ENCODE assay signal across 19 cellular contexts in the genomic region with DNA sequence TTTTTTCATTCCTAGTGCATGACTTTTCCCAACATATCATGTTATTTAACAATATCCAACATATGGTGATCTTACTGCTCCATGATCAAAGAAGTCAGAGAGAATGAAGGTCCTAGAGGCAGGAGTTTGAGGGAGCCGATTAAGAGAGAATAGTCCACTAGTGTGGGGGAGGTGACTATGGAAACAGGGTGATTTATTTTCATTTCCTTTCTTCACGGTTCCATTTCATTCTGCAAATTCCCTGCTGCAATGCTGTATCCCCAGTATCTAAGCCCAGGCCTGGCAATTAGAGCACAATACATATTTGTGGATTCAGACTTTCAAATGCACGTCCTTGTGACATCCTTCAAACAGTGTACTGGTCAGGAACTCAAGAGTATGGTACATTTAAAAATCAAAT.
DNase-seq lines count a peak whose midpoint lies in the region; ATAC-seq and TF ChIP-seq lines count a peak whose summit lies in the region.
"Had no signal": no experiment of that assay in that cellular context is flagged by ENCODE, and none has a peak within 500 bp of the region (broad histone marks: within the 10 kb centered on the region; RNA-seq: fewer than 3 reads in every experiment).

No MANE protein-coding gene starts in this region.

- dilution Hi-C loops in mammary epithelial cell (cut with HindIII; ENCODE audit: low sequenced_read_pairs) = no loop called here

- H3K4me2 ChIP-seq in mammary epithelial cell (ENCODE audit: insufficient read depth, low read depth, low read length) = no peak overlapping the region

- H3K9me3 Mint-ChIP-seq in MCF 10A (ENCODE audit: unreplicated experiment) = no peaks in the 10 kb centered on the region
- peaks cover 0 to 1% of the 10 kb centered on the region in 2 donors for H3K9me3 Mint-ChIP-seq in stimulated activated naive B cell treated with anti-CD40 and anti-IgM and Interleukin-4, amounts not matched to agents 10 μg/mL and 1 μg/mL and 100 μg/mL, for 72 hours
- H3K9me3 Mint-ChIP-seq: CD4-positive, CD25-positive, alpha-beta regulatory T cell had no signal

- in situ Hi-C loops in mammary epithelial cell (cut with MboI; ENCODE audit: low sequenced_read_pairs in 2 of 2) = loop anchor here (25.0 kb wide), 3 partner anchors 253 to 1403 kb away; no protein-coding TSS in a partner anchor

- no TSS peak for BruUV-seq in MCF 10A (replicated peaks; lab: Mats Ljungman, UMichigan)
- no TSS peak for BruUV-seq in mammary epithelial cell (replicated peaks; lab: Mats Ljungman, UMichigan)

- peaks cover 13% of the 10 kb centered on the region for H3K4me1 Mint-ChIP-seq in MCF 10A (ENCODE audit: insufficient read depth, unreplicated experiment)
- peaks cover 38 to 71% of the 10 kb centered on the region in 2 donors for H3K4me1 Mint-ChIP-seq in stimulated activated naive B cell treated with anti-CD40 and anti-IgM and Interleukin-4, amounts not matched to agents 10 μg/mL and 1 μg/mL and 100 μg/mL, for 72 hours

- H3K4me3 Mint-ChIP-seq in MCF 10A (ENCODE audit: unreplicated experiment) = peak overlapping the region; percentile 72
- H3K4me3 Mint-ChIP-seq in stimulated activated naive B cell treated with anti-CD40 and anti-IgM and Interleukin-4, amounts not matched to agents 10 μg/mL and 1 μg/mL and 100 μg/mL, for 72 hours = no peak overlapping the region

- TF ChIP-seq CTCF in MCF 10A (IDR thresholded peaks at IDR 0.05; ENCODE audit: unreplicated experiment) (no peak), mammary epithelial cell (conservative IDR thresholded peaks at IDR 0.05 in 1 of 2, IDR thresholded peaks at IDR 0.05 in 1 of 2; ENCODE audit: extremely low read depth in 1 of 2, insufficient read depth in 1 of 2, low read depth in 1 of 2, low read length in 2 of 2) (no peak)

- H3K9me3 ChIP-seq in mammary epithelial cell (replicated peaks; ENCODE audit: insufficient read depth, low read length) = no peaks in the 10 kb centered on the region
- no peaks in the 10 kb centered on the region for H3K9me3 ChIP-seq in SK-N-MC (ENCODE audit: low read depth, low read length)
- H3K9me3 ChIP-seq: BE2C, SJSA1 had no signal

- no peaks in the 10 kb centered on the region for H3K79me2 ChIP-seq in mammary epithelial cell (ENCODE audit: insufficient read depth, low read length)

- H3K4me3 ChIP-seq in mammary epithelial cell (replicated peaks in 1 of 3; ENCODE audit: insufficient read depth in 1 of 3, low read depth in 2 of 3, low read length in 3 of 3) (no peak overlapping the region), SK-N-MC (no peak overlapping the region)
- H3K4me3 ChIP-seq: SJSA1 had no signal

- no peak for ATAC-seq in stimulated activated naive B cell treated with anti-CD40 and anti-IgM and Interleukin-4, amounts not matched to agents 10 μg/mL and 1 μg/mL and 100 μg/mL, for 72 hours (replicated peaks)

- peaks cover 21% of the 10 kb centered on the region for H3K4me1 ChIP-seq in mammary epithelial cell (ENCODE audit: insufficient read depth, low read length)

- no peak for DNase-seq in MCF 10A (ENCODE audit: unreplicated experiment)
- DNase-seq in mammary epithelial cell = no peak
- DNase-seq in SK-N-MC (ENCODE audit: low read depth, low spot score) = no peak
- peak; percentile 62 for DNase-seq in left kidney (ENCODE audit: low read depth, low spot score)
- DNase-seq in stimulated activated naive B cell treated with anti-CD40 and anti-IgM and Interleukin-4, amounts not matched to agents 10 μg/mL and 1 μg/mL and 100 μg/mL, for 72 hours = no peak
- DNase-seq in ecto neural progenitor cell (ENCODE audit: low spot score) = no peak
- DNase-seq in activated CD4-positive, CD25-positive, alpha-beta regulatory T cell treated with anti-CD3 and anti-CD28 coated beads, Interleukin-2, amount 50 U/mL, for 72 hours = no peak
- no peak for DNase-seq in epidermal melanocyte (ENCODE audit: insufficient read length, low spot score)
- DNase-seq: BE2C; CD4-positive, CD25-positive, alpha-beta regulatory T cell; COR-L47; DMS79; NCI-H1105 treated with DMSO at 0.1 percent for 48 hours; NCI-H2081; NCI-H2171; NCI-H345; NCI-H526; OCI-M1 had no signal

- H3K9ac ChIP-seq in mammary epithelial cell (ENCODE audit: insufficient read depth, low read length) = no peak overlapping the region
- no peak overlapping the region for H3K9ac ChIP-seq in SK-N-MC (ENCODE audit: insufficient read length)

- no peaks in the 10 kb centered on the region for H3K27me3 Mint-ChIP-seq in MCF 10A (ENCODE audit: insufficient read depth, unreplicated experiment)
- H3K27me3 Mint-ChIP-seq in stimulated activated naive B cell treated with anti-CD40 and anti-IgM and Interleukin-4, amounts not matched to agents 10 μg/mL and 1 μg/mL and 100 μg/mL, for 72 hours = no peaks in the 10 kb centered on the region

- no peak overlapping the region for H3K27ac ChIP-seq in mammary epithelial cell (ENCODE audit: insufficient read depth, low read depth, low read length)
- peak overlapping the region; percentile 75 for H3K27ac ChIP-seq in SK-N-MC
- H3K27ac ChIP-seq: SJSA1 had no signal

- CTCF ChIA-PET in MCF 10A (lab: Yijun Ruan, JAX) (interaction anchor here (0.6 kb wide), 2 partner anchors 143 to 1079 kb away, joined by 3 to 6 read pairs; no protein-coding TSS in a partner anchor), mammary epithelial cell (lab: Charles Lee; ENCODE audit: low non-redundant PET) (no interaction called here)

- H3K36me3 Mint-ChIP-seq in MCF 10A (ENCODE audit: insufficient read depth, unreplicated experiment) = no peaks in the 10 kb centered on the region
- peaks cover 20 to 40% of the 10 kb centered on the region in 2 donors for H3K36me3 Mint-ChIP-seq in stimulated activated naive B cell treated with anti-CD40 and anti-IgM and Interleukin-4, amounts not matched to agents 10 μg/mL and 1 μg/mL and 100 μg/mL, for 72 hours
- H3K36me3 Mint-ChIP-seq: CD4-positive, CD25-positive, alpha-beta regulatory T cell had no signal

- H2AFZ ChIP-seq in mammary epithelial cell (ENCODE audit: low read depth, low read length) = no peak overlapping the region

- no peaks in the 10 kb centered on the region for H3K27me3 ChIP-seq in mammary epithelial cell (ENCODE audit: insufficient read depth, low read length)
- H3K27me3 ChIP-seq: BE2C, SJSA1 had no signal

- no peaks in the 10 kb centered on the region for H3K36me3 ChIP-seq in mammary epithelial cell (ENCODE audit: insufficient read depth, low read length)
- H3K36me3 ChIP-seq in SK-N-MC (ENCODE audit: insufficient read depth, low read length) = no peaks in the 10 kb centered on the region
- H3K36me3 ChIP-seq: BE2C, SJSA1 had no signal

- WGBS in mammary epithelial cell (ENCODE audit: low coverage, missing lambda C conversion rate) = 72% methylated on average over 3 of the region's 3 CpGs

- no peak overlapping the region for H3K27ac Mint-ChIP-seq in MCF 10A (ENCODE audit: low read depth, unreplicated experiment)
- H3K27ac Mint-ChIP-seq in stimulated activated naive B cell treated with anti-CD40 and anti-IgM and Interleukin-4, amounts not matched to agents 10 μg/mL and 1 μg/mL and 100 μg/mL, for 72 hours = peak overlapping the region; percentile 94

- intact Hi-C loops in MCF 10A (cut with micrococcal nuclease) (no loop called here), mammary epithelial cell (cut with micrococcal nuclease) (no loop called here)

- H4K20me1 ChIP-seq in mammary epithelial cell (ENCODE audit: insufficient read depth, low read length) = no peaks in the 10 kb centered on the region

- POLR2A ChIA-PET in MCF 10A (lab: Yijun Ruan, JAX) = no interaction called here
